ENCODE assay signal across 25 cellular contexts in the genomic region with DNA sequence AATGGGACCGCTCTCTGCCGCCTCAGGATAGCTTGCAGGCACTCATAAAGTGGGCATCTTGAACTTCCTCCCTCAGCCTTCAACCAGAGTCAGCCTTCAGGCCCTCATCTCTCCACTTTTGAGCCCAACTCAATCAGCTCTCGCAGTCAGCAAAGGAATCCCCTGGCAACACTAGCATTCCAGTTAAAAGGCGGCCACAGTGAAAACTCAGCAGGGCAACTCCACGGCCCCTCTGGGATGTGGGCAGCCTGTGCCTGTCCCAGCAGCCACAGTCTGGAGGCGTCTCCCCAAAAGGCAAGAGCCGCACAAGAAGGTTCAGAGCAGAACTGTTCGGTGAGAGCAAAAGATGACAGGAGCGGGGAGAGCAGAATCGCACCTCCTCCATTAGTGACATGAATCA. TPM values are rescaled to one million over a fixed set of nuclear protein-coding genes. Genes with fewer than 3 reads are reported as not detected.
DNase-seq lines count a peak whose midpoint lies in the region; ATAC-seq, FAIRE-seq and TF ChIP-seq lines count a peak whose summit lies in the region.
"Had no signal": no experiment of that assay in that cellular context is flagged by ENCODE, and none has a peak within 500 bp of the region (broad histone marks: within the 10 kb centered on the region; RNA-seq: fewer than 3 reads in every experiment).

No MANE protein-coding gene starts in this region.

- peak overlapping the region; percentile 15 for H3K9ac ChIP-seq in adipocyte (ENCODE audit: low read length)

- intact Hi-C loops in Right ventricle myocardium superior (cut with DNase I) (no loop called here), pancreas (cut with DNase I) (no loop called here)

- WGBS in pancreas, 2 donors, result 89 to 93% methylated on average over 10 of the region's 10 CpGs

- no peak for TF ChIP-seq CTCF in cardiac muscle cell (IDR thresholded peaks at IDR 0.05; ENCODE audit: low read depth, low read length)
- no peak for TF ChIP-seq CTCF in neutrophil (IDR thresholded peaks at IDR 0.05)
- no peak for TF ChIP-seq CTCF in pancreas (IDR thresholded peaks at IDR 0.05)
- no peak for TF ChIP-seq CTCF in GM13977 (IDR thresholded peaks at IDR 0.05; ENCODE audit: extremely low read depth, insufficient read depth, missing control alignments)

- no peaks in the 10 kb centered on the region for H3K9me3 ChIP-seq in cardiac muscle cell (ENCODE audit: low read depth)
- no peaks in the 10 kb centered on the region for H3K9me3 ChIP-seq in adipocyte (ENCODE audit: control insufficient read depth, low read length)
- no peaks in the 10 kb centered on the region for H3K9me3 ChIP-seq in neutrophil
- no peaks in the 10 kb centered on the region for H3K9me3 ChIP-seq in pancreas
- H3K9me3 ChIP-seq: A549, BE2C, HAP-1, right atrium auricular region, upper lobe of left lung had no signal

- H3K4me1 ChIP-seq in cardiac muscle cell (ENCODE audit: low read depth), result peaks cover 14% of the 10 kb centered on the region
- H3K4me1 ChIP-seq in adipocyte (ENCODE audit: control insufficient read depth, insufficient read depth, low read length), result peaks cover 37% of the 10 kb centered on the region
- peaks cover 7 to 12% of the 10 kb centered on the region in 2 experiments for H3K4me1 ChIP-seq in neutrophil (ENCODE audit: control insufficient read depth in 1 of 2, insufficient read depth in 1 of 2, low read depth in 1 of 2, low read length in 1 of 2)
- peaks cover 0 to 9% (median 0%) of the 10 kb centered on the region in 3 donors for H3K4me1 ChIP-seq in pancreas
- H3K4me1 ChIP-seq: A549 had no signal

- no peak for DNase-seq in cardiac muscle cell (ENCODE audit: low read depth in 1 of 2, low spot score in 1 of 2)
- no peak for DNase-seq in Right ventricle myocardium superior
- DNase-seq in adipocyte (ENCODE audit: low read depth), result no peak
- DNase-seq in pancreas, result no peak
- DNase-seq in inferior parietal cortex (ENCODE audit: extremely low spot score), result no peak
- DNase-seq in frontal cortex (ENCODE audit: low spot score in 2 of 2), result no peak
- DNase-seq in GM13977 (ENCODE audit: low spot score), result no peak
- DNase-seq: activated naive CD4-positive, alpha-beta T cell treated with anti-CD3 and anti-CD28 coated beads, Interleukin-2, amount 10 ng/mL, durations not matched to agents 7 days and 5 days; anterior cingulate cortex; BE2C; dermis blood vessel endothelial cell; glutamatergic neuron; NCI-H187; NCI-H2171 treated with DMSO at 0.1 percent for 48 hours; NCI-H526; stimulated activated CD4-positive, alpha-beta T cell treated with anti-CD3 and anti-CD28 coated beads, Interleukin-12 subunit alpha, Interleukin-12 subunit beta, amount 100 ng/mL, for 4 hours; stimulated activated CD4-positive, alpha-beta T cell treated with anti-CD3 and anti-CD28 coated beads, Interleukin-4, amount 100 ng/mL, for 24 hours; stimulated activated naive CD8-positive, alpha-beta T cell treated with anti-CD3 and anti-CD28 coated beads, Interleukin-15, Interleukin-2, amounts not matched to agents 100 U/mL and 50 U/mL, for 24 hours; upper lobe of left lung had no signal

- no peak for FAIRE-seq in pancreas (lab: Jason Lieb, UNC)
- no peak for FAIRE-seq in frontal cortex (lab: Jason Lieb, UNC)
- FAIRE-seq: A549, endothelial cell of umbilical vein, RCC 7860 had no signal

- in situ Hi-C loops in GM13977 (cut with MboI; ENCODE audit: low pct_unique_long_range_greater_than_20kb, low sequenced_read_pairs, unreplicated experiment), result no loop called here

- H3K27ac ChIP-seq in cardiac muscle cell (peak overlapping the region; percentile 14), neutrophil (peak overlapping the region; percentile 23), pancreas (no peak overlapping the region)
- H3K27ac ChIP-seq: A549, upper lobe of left lung had no signal

- ATAC-seq in Right ventricle myocardium superior (ENCODE audit: poor library complexity), result no peak
- no peak for ATAC-seq in pancreas
- ATAC-seq: A549; stimulated activated naive CD8-positive, alpha-beta T cell treated with anti-CD3 and anti-CD28 coated beads, Interleukin-15, Interleukin-2, amounts not matched to agents 100 U/mL and 50 U/mL, for 24 hours had no signal

- no peaks in the 10 kb centered on the region for H3K27me3 ChIP-seq in cardiac muscle cell
- H3K27me3 ChIP-seq in adipocyte (replicated peaks; ENCODE audit: control insufficient read depth, insufficient read depth, low read length), result no peaks in the 10 kb centered on the region
- H3K27me3 ChIP-seq in neutrophil, result no peaks in the 10 kb centered on the region
- H3K27me3 ChIP-seq in pancreas, result no peaks in the 10 kb centered on the region
- H3K27me3 ChIP-seq: BE2C, right atrium auricular region, upper lobe of left lung had no signal

- H3K36me3 ChIP-seq in cardiac muscle cell (no peaks in the 10 kb centered on the region), adipocyte (ENCODE audit: control insufficient read depth, insufficient read depth, low read length, severe bottlenecking) (peaks cover 10% of the 10 kb centered on the region), neutrophil (peaks cover 47% of the 10 kb centered on the region), pancreas (no peaks in the 10 kb centered on the region)

- H3K4me3 ChIP-seq in cardiac muscle cell, result no peak overlapping the region
- no peak overlapping the region for H3K4me3 ChIP-seq in adipocyte (ENCODE audit: low read length)
- H3K4me3 ChIP-seq in neutrophil (ENCODE audit: low read depth in 1 of 2, low read length in 1 of 2), result no peak overlapping the region
- H3K4me3 ChIP-seq in pancreas, result no peak overlapping the region
- H3K4me3 ChIP-seq: A549, HAP-1, right atrium auricular region, upper lobe of left lung had no signal

RNA-seq across cellular contexts. Expression of a gene that starts 9.0 kb away (rescaled TPM):
- total RNA-seq in cardiac muscle cell, result 37.9 and 42.9 TPM in 2 replicates
- 91.0 and 92.2 TPM in 2 replicates for polyA plus RNA-seq in cardiac muscle cell
- 31.9 TPM for total RNA-seq in Right ventricle myocardium superior
- 10 to 100 TPM in 1 of 6 donors, 1 to 10 TPM in 5; 6.1 to 10.6 (median 9.1) TPM for total RNA-seq in pancreas
- polyA plus RNA-seq in pancreas, result 10 to 100 TPM; 11.9 to 16.0 TPM
- total RNA-seq in frontal cortex, result 11.0 TPM

RNA-seq across cellular contexts. Expression of a gene that starts 48.3 kb away (rescaled TPM):
- total RNA-seq in cardiac muscle cell, result 22.3 and 28.4 TPM in 2 replicates
- 12.7 and 15.7 TPM in 2 replicates for polyA plus RNA-seq in cardiac muscle cell
- total RNA-seq in Right ventricle myocardium superior, result 19.1 TPM
- total RNA-seq in pancreas, result 1 to 10 TPM; 3.1 to 8.3 (median 5.3) TPM
- polyA plus RNA-seq in pancreas, result 1 to 10 TPM; 2.3 TPM
- total RNA-seq in frontal cortex, result 1.6 TPM

Comparison
In these comparisons a context has a peak if more than half of its experiments do, and no peak if none do; other contexts are left out.
1. H3K27ac ChIP-seq: peak in cardiac muscle cell (single experiment) and neutrophil (single experiment); none in pancreas (0 of 4).